33 cellular contexts compared by ENCODE assay signal in genomic region chr4:80532674-80533333, GRCh38.
DNase-seq lines count a peak whose midpoint lies in the region; ATAC-seq and TF ChIP-seq lines count a peak whose summit lies in the region.
"Had no signal": no experiment of that assay in that cellular context is flagged by ENCODE, and none has a peak within 500 bp of the region (broad histone marks: within the 10 kb centered on the region; RNA-seq: fewer than 3 reads in every experiment).

No MANE protein-coding gene starts in this region.

- H2BK20ac ChIP-seq in H9 (ENCODE audit: low read depth, low read length, poor library complexity, severe bottlenecking), result no peak overlapping the region

- no peak overlapping the region for H2BK15ac ChIP-seq in H9 (ENCODE audit: low read depth, low read length)

- no peak overlapping the region for H3K23ac ChIP-seq in H9 (ENCODE audit: insufficient read length, low read depth, low read length)

- no peak overlapping the region for H2BK12ac ChIP-seq in H9 (ENCODE audit: insufficient read length, low read depth, low read length)

- H3K27me3 Mint-ChIP-seq in H9 (ENCODE audit: low read depth), result no peaks in the 10 kb centered on the region
- no peaks in the 10 kb centered on the region for H3K27me3 Mint-ChIP-seq in WTC11 (ENCODE audit: low read depth)
- H3K27me3 Mint-ChIP-seq: activated naive CD8-positive, alpha-beta T cell treated with anti-CD3 and anti-CD28 coated beads for 36 hours had no signal

- H3K23me2 ChIP-seq in H9 (ENCODE audit: insufficient read length, low read depth, low read length, poor library complexity, severe bottlenecking), result no peaks in the 10 kb centered on the region

- TF ChIP-seq CTCF in H9 (conservative IDR thresholded peaks at IDR 0.05), result no peak
- no peak for TF ChIP-seq CTCF in WTC11 (IDR thresholded peaks at IDR 0.05)
- no peak for TF ChIP-seq CTCF in right lobe of liver (IDR thresholded peaks at IDR 0.05)

- H4K5ac ChIP-seq in H9 (ENCODE audit: insufficient read length, low read depth, low read length), result no peak overlapping the region

- no peak overlapping the region for H3K4ac ChIP-seq in H9 (ENCODE audit: low read depth, low read length)

- H3K27ac ChIP-seq in BLaER1 (no peak overlapping the region), H9 (ENCODE audit: insufficient read length, low read depth, low read length) (no peak overlapping the region), right lobe of liver (no peak overlapping the region)
- H3K27ac ChIP-seq: coronary artery, gastroesophageal sphincter, left lung, Peyer's patch, transverse colon, VCaP had no signal

- no peak overlapping the region for H2AK5ac ChIP-seq in H9 (ENCODE audit: insufficient read length, low read length)

- H2BK120ac ChIP-seq in H9 (ENCODE audit: low read depth, low read length, poor library complexity, severe bottlenecking), result no peak overlapping the region

- H3K56ac ChIP-seq in H9 (ENCODE audit: insufficient read length, low read depth, low read length), result no peak overlapping the region

- H3K14ac ChIP-seq in H9 (ENCODE audit: insufficient read depth, low read length), result no peak overlapping the region

- H3T11ph ChIP-seq in H9 (ENCODE audit: low read length), result no peak overlapping the region

- no peak overlapping the region for H2BK5ac ChIP-seq in H9 (ENCODE audit: insufficient read length, low read length)

- WGBS in H9 (ENCODE audit: extremely low coverage, insufficient read length, low lambda C conversion rate), result no CpG with 5 or more reads among the region's 2 CpGs
- 26% methylated on average over 2 of the region's 2 CpGs for WGBS in right lobe of liver (ENCODE audit: insufficient coverage, low coverage, low lambda C conversion rate, missing lambda C conversion rate)

- no peak overlapping the region for H3K4me3 Mint-ChIP-seq in H9
- H3K4me3 Mint-ChIP-seq in WTC11, result peak overlapping the region; percentile 5; the same call in 1 of the 2 replicates
- H3K4me3 Mint-ChIP-seq: activated naive CD8-positive, alpha-beta T cell treated with anti-CD3 and anti-CD28 coated beads for 36 hours; CD8-positive, alpha-beta T cell; memory B cell; nephron had no signal

- no peak overlapping the region for H2AFZ ChIP-seq in H9 (ENCODE audit: low read length)

- no peak for DNase-seq in H9
- peak; percentile 81 for DNase-seq in NCI-H146 treated with DMSO at 0.1 percent for 48 hours (lab: John Stamatoyannopoulos, UW; ENCODE audit: unreplicated experiment)
- no peak for DNase-seq in WTC11 (ENCODE audit: low spot score)
- no peak for DNase-seq in cardiac septum (ENCODE audit: low spot score)
- DNase-seq in right lobe of liver, result no peak
- DNase-seq: activated CD4-positive, alpha-beta T cell treated with anti-CD3 and anti-CD28 coated beads for 48 hours; activated effector memory CD4-positive, alpha-beta T cell treated with anti-CD3 and anti-CD28 coated beads, Interleukin-2, amount 50 U/mL, for 16 hours; activated naive CD8-positive, alpha-beta T cell treated with anti-CD3 and anti-CD28 coated beads for 36 hours; activated T-cell treated with anti-CD3 and anti-CD28 coated beads, Interleukin-2, amount 50 U/mL, for 1 hour; caudate nucleus; CD8-positive, alpha-beta T cell; effector CD8-positive, alpha-beta T cell; EL; GOT3; hypothalamus; left lung; NCI-H2029 treated with DMSO at 0.1 percent for 48 hours; NCI-H345; Peyer's patch; SIG-M5; stimulated activated CD4-positive, alpha-beta T cell treated with anti-CD3 and anti-CD28 coated beads, Interleukin-15, amount 100 ng/mL, for 24 hours; stimulated activated CD4-positive, alpha-beta T cell treated with anti-CD3 and anti-CD28 coated beads, Interleukin-4, amount 100 ng/mL, for 4 hours; SW 1271; T-helper 9 cell; transverse colon had no signal

- H3K36me3 Mint-ChIP-seq in H9 (ENCODE audit: insufficient read depth in 1 of 3, low read depth in 3 of 3) (no peaks in the 10 kb centered on the region), WTC11 (no peaks in the 10 kb centered on the region)
- H3K36me3 Mint-ChIP-seq: activated naive CD8-positive, alpha-beta T cell treated with anti-CD3 and anti-CD28 coated beads for 36 hours; CD8-positive, alpha-beta T cell; memory B cell had no signal

- no peak overlapping the region for H3K18ac ChIP-seq in H9 (ENCODE audit: insufficient read length, low read depth, low read length)

- H4K8ac ChIP-seq in H9 (replicated peaks; ENCODE audit: insufficient read length, low read depth, low read length), result no peak overlapping the region

- no peaks in the 10 kb centered on the region for H3K79me2 ChIP-seq in H9 (ENCODE audit: insufficient read depth, low read length)

- H4K91ac ChIP-seq in H9 (ENCODE audit: insufficient read length, low read depth, low read length), result no peak overlapping the region

- no peaks in the 10 kb centered on the region for H4K20me1 ChIP-seq in BLaER1
- no peaks in the 10 kb centered on the region for H4K20me1 ChIP-seq in H9 (ENCODE audit: control insufficient read depth, insufficient read depth, insufficient read length)

- no peaks in the 10 kb centered on the region for H3K27me3 ChIP-seq in BLaER1
- H3K27me3 ChIP-seq in H9 (ENCODE audit: insufficient read depth, low read length), result no peaks in the 10 kb centered on the region
- H3K27me3 ChIP-seq in right lobe of liver, result no peaks in the 10 kb centered on the region
- H3K27me3 ChIP-seq: gastroesophageal sphincter, left lung, Peyer's patch, transverse colon had no signal

- TF ChIP-seq POLR2A in right lobe of liver (IDR thresholded peaks at IDR 0.05), result no peak

- H3K9ac ChIP-seq in BLaER1 (no peak overlapping the region), H9 (ENCODE audit: extremely low read depth, insufficient read length, low read length) (no peak overlapping the region)

- H3K9me3 Mint-ChIP-seq in H9 (no peaks in the 10 kb centered on the region), WTC11 (no peaks in the 10 kb centered on the region)
- H3K9me3 Mint-ChIP-seq: activated naive CD8-positive, alpha-beta T cell treated with anti-CD3 and anti-CD28 coated beads for 36 hours; CD8-positive, alpha-beta T cell; memory B cell; nephron had no signal

- intact Hi-C loops in cardiac septum (cut with DNase I), result no loop called here
- intact Hi-C loops in right lobe of liver (cut with DNase I), result no loop called here

- CTCF ChIA-PET in WTC11 (lab: Charles Lee), result no interaction called here

- POLR2A ChIA-PET in WTC11 (lab: Charles Lee), result no interaction called here

- H3K36me3 ChIP-seq in BLaER1 (no peaks in the 10 kb centered on the region), right lobe of liver (no peaks in the 10 kb centered on the region)
- H3K36me3 ChIP-seq: gastroesophageal sphincter, left lung, Peyer's patch, transverse colon had no signal

- peak overlapping the region in 2 of 3 experiments; percentile 85 to 93; a peak in 5 of 7 replicates for H3K27ac Mint-ChIP-seq in H9
- peak overlapping the region; percentile 86 for H3K27ac Mint-ChIP-seq in WTC11
- H3K27ac Mint-ChIP-seq: activated naive CD8-positive, alpha-beta T cell treated with anti-CD3 and anti-CD28 coated beads for 36 hours; CD8-positive, alpha-beta T cell; nephron had no signal

- no peak overlapping the region for H3K4me3 ChIP-seq in BLaER1
- H3K4me3 ChIP-seq in right lobe of liver, result no peak overlapping the region
- H3K4me3 ChIP-seq: coronary artery, gastroesophageal sphincter, left lung, Peyer's patch, transverse colon had no signal

- H3K79me1 ChIP-seq in H9 (ENCODE audit: insufficient read depth, low read depth, low read length, poor library complexity, severe bottlenecking), result no peaks in the 10 kb centered on the region

- peaks cover 18% of the 10 kb centered on the region for H3K4me1 ChIP-seq in BLaER1
- H3K4me1 ChIP-seq in H9 (ENCODE audit: insufficient read depth, low read length), result no peaks in the 10 kb centered on the region; the same call in 1 of the 2 replicates
- no peaks in the 10 kb centered on the region for H3K4me1 ChIP-seq in right lobe of liver
- H3K4me1 ChIP-seq: gastroesophageal sphincter, left lung, Peyer's patch, transverse colon had no signal

- peak overlapping the region; percentile 41 for H3K4me2 ChIP-seq in BLaER1
- H3K4me2 ChIP-seq in H9 (ENCODE audit: insufficient read depth, insufficient read length, low read length), result peak overlapping the region; percentile 25

- H3K4me1 Mint-ChIP-seq in H9 (peaks cover 19 to 20% of the 10 kb centered on the region in 2 experiments), WTC11 (peaks cover 44% of the 10 kb centered on the region)
- H3K4me1 Mint-ChIP-seq: memory B cell, nephron had no signal

- H3K9me3 ChIP-seq in BLaER1, result no peaks in the 10 kb centered on the region; the same call in 1 of the 2 replicates
- no peaks in the 10 kb centered on the region for H3K9me3 ChIP-seq in H9 (ENCODE audit: control insufficient read depth, low read depth, low read length)
- no peaks in the 10 kb centered on the region for H3K9me3 ChIP-seq in right lobe of liver
- H3K9me3 ChIP-seq: gastroesophageal sphincter, left lung, Peyer's patch, transverse colon had no signal

- ATAC-seq in WTC11, result peak; percentile 60
- no peak for ATAC-seq in HG02884 (IDR thresholded peaks at IDR 0.05; ENCODE audit: unreplicated experiment)
- no peak for ATAC-seq in HG02970 (IDR thresholded peaks at IDR 0.05; ENCODE audit: low FRiP score, unreplicated experiment)
- ATAC-seq in right lobe of liver, result no peak
- ATAC-seq: CD8-positive, alpha-beta T cell; gastroesophageal sphincter; left lung had no signal

TF ChIP-seq in WTC11, 78 proteins besides CTCF, POLR2A, EP300 and RAD21:
- no peak for TF ChIP-seq GTF2I (CRISPR knock-in tag; conservative IDR thresholded peaks at IDR 0.05)
- no peak for TF ChIP-seq CREB1 (CRISPR knock-in tag; IDR thresholded peaks at IDR 0.05)
- no peak for TF ChIP-seq ZNF232 (CRISPR knock-in tag; IDR thresholded peaks at IDR 0.05)
- TF ChIP-seq ATF3 (CRISPR knock-in tag; conservative IDR thresholded peaks at IDR 0.05), result no peak
- TF ChIP-seq JUN (CRISPR knock-in tag; IDR thresholded peaks at IDR 0.05), result no peak
- no peak for TF ChIP-seq TEAD4 (CRISPR knock-in tag; IDR thresholded peaks at IDR 0.05)
- TF ChIP-seq FOXK1 (CRISPR knock-in tag; IDR thresholded peaks at IDR 0.05), result no peak
- no peak for TF ChIP-seq NFATC4 (CRISPR knock-in tag; IDR thresholded peaks at IDR 0.05)
- TF ChIP-seq E2F5 (CRISPR knock-in tag; IDR thresholded peaks at IDR 0.05), result no peak
